In the genomic region with DNA sequence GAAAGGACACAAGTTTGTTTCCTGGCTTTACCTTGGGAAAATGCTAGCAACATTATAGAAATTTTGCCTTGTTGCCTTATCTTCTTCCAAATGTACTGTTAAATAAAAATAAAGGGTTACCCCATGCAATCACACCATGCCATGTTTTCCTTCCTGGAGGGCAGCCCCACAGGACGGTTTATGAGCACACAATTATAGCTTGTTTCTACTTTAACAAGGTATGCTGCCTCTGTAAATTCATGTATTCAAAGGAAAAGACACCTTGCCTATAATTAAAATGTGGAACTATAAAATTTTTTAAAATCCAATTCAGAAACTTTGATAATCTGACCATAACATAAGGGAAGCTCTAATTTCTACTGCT, we compare ENCODE assay signal across 12 cellular contexts.
A peak's percentile ranks its signal among the peaks of the same experiment; 100 is the strongest.
DNase-seq lines count a peak whose midpoint lies in the region; ATAC-seq, FAIRE-seq and TF ChIP-seq lines count a peak whose summit lies in the region.
"Had no signal": no experiment of that assay in that cellular context is flagged by ENCODE, and none has a peak within 500 bp of the region (broad histone marks: within the 10 kb centered on the region; RNA-seq: fewer than 3 reads in every experiment).

No MANE protein-coding gene starts in this region.

- H3K4me1 ChIP-seq in CD4-positive, CD25-positive, alpha-beta regulatory T cell (ENCODE audit: control insufficient read depth, insufficient read depth, low read length, poor library complexity, severe bottlenecking): peaks cover 6% of the 10 kb centered on the region
- H3K4me1 ChIP-seq in small intestine (ENCODE audit: control insufficient read depth in 2 of 2, insufficient read depth in 1 of 2, low read depth in 1 of 2, low read length in 1 of 2): peaks cover 0 to 3% of the 10 kb centered on the region in 2 donors

- FAIRE-seq in small intestine (lab: Jason Lieb, UNC): no peak

- no peaks in the 10 kb centered on the region for H3K9me3 Mint-ChIP-seq in CD4-positive, CD25-positive, alpha-beta regulatory T cell
- H3K9me3 Mint-ChIP-seq in IgD-negative memory B cell (no peaks in the 10 kb centered on the region), MCF 10A (ENCODE audit: unreplicated experiment) (no peaks in the 10 kb centered on the region), natural killer cell (no peaks in the 10 kb centered on the region)
- H3K9me3 Mint-ChIP-seq: dendritic cell treated with granulocyte-macrophage colony-stimulating factor and Interleukin-4, amounts not matched to agents 40 ng/mL and 50 ng/mL, for 4 days had no signal

- H3K36me3 ChIP-seq in CD4-positive, CD25-positive, alpha-beta regulatory T cell (ENCODE audit: control insufficient read depth, insufficient read depth, low read length): peaks cover 86% of the 10 kb centered on the region
- H3K36me3 ChIP-seq in small intestine (ENCODE audit: control insufficient read depth in 2 of 2, insufficient read depth in 2 of 2, low read length in 2 of 2): peaks cover 25 to 32% of the 10 kb centered on the region in 2 donors

- no peak for ATAC-seq in CD4-positive, CD25-positive, alpha-beta regulatory T cell (ENCODE audit: low read depth in 2 of 2)
- no peak for ATAC-seq in natural killer cell
- ATAC-seq in GM21515 (IDR thresholded peaks at IDR 0.05; ENCODE audit: unreplicated experiment): no peak
- ATAC-seq in GM18517 (IDR thresholded peaks at IDR 0.05; ENCODE audit: unreplicated experiment): no peak

- no peaks in the 10 kb centered on the region for H3K27me3 ChIP-seq in CD4-positive, CD25-positive, alpha-beta regulatory T cell (ENCODE audit: control insufficient read depth, insufficient read depth, low read length)
- no peaks in the 10 kb centered on the region for H3K27me3 ChIP-seq in small intestine (ENCODE audit: control insufficient read depth in 2 of 2, insufficient read depth in 2 of 2, low read length in 2 of 2)

- no peak overlapping the region for H3K27ac ChIP-seq in CD4-positive, CD25-positive, alpha-beta regulatory T cell (ENCODE audit: insufficient read depth, low read length, poor library complexity, severe bottlenecking)
- peak overlapping the region in 1 of 2 donors; percentile 8 for H3K27ac ChIP-seq in small intestine (ENCODE audit: low read depth in 1 of 2, low read length in 1 of 2)
- H3K27ac ChIP-seq: psoas muscle had no signal

- no peaks in the 10 kb centered on the region for H3K9me3 ChIP-seq in CD4-positive, CD25-positive, alpha-beta regulatory T cell (ENCODE audit: control insufficient read depth in 2 of 2, low read length in 2 of 2)
- H3K9me3 ChIP-seq in small intestine (ENCODE audit: control insufficient read depth, low read depth): no peaks in the 10 kb centered on the region
- H3K9me3 ChIP-seq: HAP-1, psoas muscle had no signal

- no peak overlapping the region for H3K4me3 Mint-ChIP-seq in CD4-positive, CD25-positive, alpha-beta regulatory T cell
- no peak overlapping the region for H3K4me3 Mint-ChIP-seq in IgD-negative memory B cell
- H3K4me3 Mint-ChIP-seq in MCF 10A (ENCODE audit: unreplicated experiment): no peak overlapping the region
- H3K4me3 Mint-ChIP-seq in natural killer cell: no peak overlapping the region
- H3K4me3 Mint-ChIP-seq: dendritic cell treated with granulocyte-macrophage colony-stimulating factor and Interleukin-4, amounts not matched to agents 40 ng/mL and 50 ng/mL, for 4 days had no signal

- BruUV-seq in MCF 10A (replicated peaks; lab: Mats Ljungman, UMichigan): TSS peak; percentile 9

- CTCF ChIA-PET in MCF 10A (lab: Yijun Ruan, JAX): interaction anchor here (1.0 to 2.9 kb wide), 11 partner anchors 10 to 642 kb away, joined by 3 to 21 read pairs (median 7); partner anchors contain the start of gene CAPN2

- peaks cover 42% of the 10 kb centered on the region for H3K36me3 Mint-ChIP-seq in CD4-positive, CD25-positive, alpha-beta regulatory T cell
- H3K36me3 Mint-ChIP-seq in IgD-negative memory B cell (peaks cover 6% of the 10 kb centered on the region), MCF 10A (ENCODE audit: insufficient read depth, unreplicated experiment) (peaks cover 97% of the 10 kb centered on the region), natural killer cell (peaks cover 17% of the 10 kb centered on the region)

- intact Hi-C loops in MCF 10A (cut with micrococcal nuclease) (loop anchor here (1.0 kb wide), 2 partner anchors 62 to 70 kb away; partner anchors contain the start of gene TP53BP2), natural killer cell (cut with micrococcal nuclease) (no loop called here)

- POLR2A ChIA-PET in MCF 10A (lab: Yijun Ruan, JAX): interaction anchor here (0.6 to 8.7 kb wide), 25 partner anchors 8 to 1063 kb away, joined by 3 to 71 read pairs (median 4); partner anchors contain the start of genes AIDA, BROX, CAPN2 and TP53BP2

- DNase-seq in CD4-positive, CD25-positive, alpha-beta regulatory T cell: no peak
- DNase-seq in MCF 10A (ENCODE audit: unreplicated experiment) (no peak), natural killer cell (no peak), small intestine (no peak)
- DNase-seq in activated effector memory CD4-positive, alpha-beta T cell treated with Interleukin-2 at 50 U/mL for 16 hours: no peak
- DNase-seq: NCI-H2029 treated with DMSO at 0.1 percent for 48 hours, psoas muscle had no signal

- no peak overlapping the region for H3K4me3 ChIP-seq in CD4-positive, CD25-positive, alpha-beta regulatory T cell (ENCODE audit: low read depth, low read length)
- no peak overlapping the region for H3K4me3 ChIP-seq in small intestine (ENCODE audit: low read depth in 1 of 2, low read length in 2 of 2)
- H3K4me3 ChIP-seq: HAP-1, psoas muscle had no signal

- H3K27me3 Mint-ChIP-seq in CD4-positive, CD25-positive, alpha-beta regulatory T cell: no peaks in the 10 kb centered on the region
- no peaks in the 10 kb centered on the region for H3K27me3 Mint-ChIP-seq in IgD-negative memory B cell
- H3K27me3 Mint-ChIP-seq in MCF 10A (ENCODE audit: insufficient read depth, unreplicated experiment): no peaks in the 10 kb centered on the region
- no peaks in the 10 kb centered on the region for H3K27me3 Mint-ChIP-seq in natural killer cell (ENCODE audit: low read depth in 2 of 2)
- H3K27me3 Mint-ChIP-seq: dendritic cell treated with granulocyte-macrophage colony-stimulating factor and Interleukin-4, amounts not matched to agents 40 ng/mL and 50 ng/mL, for 4 days had no signal

- WGBS in small intestine, 3 donors: 83 to 94% (median 85%) methylated on average over 1 of the region's 1 CpG

- TF ChIP-seq CTCF in MCF 10A (IDR thresholded peaks at IDR 0.05; ENCODE audit: unreplicated experiment) (no peak), natural killer cell (IDR thresholded peaks at IDR 0.05) (no peak)

- peak overlapping the region in 2 of 3 donors; percentile 75 to 83 for H3K27ac Mint-ChIP-seq in CD4-positive, CD25-positive, alpha-beta regulatory T cell
- H3K27ac Mint-ChIP-seq in IgD-negative memory B cell (peak overlapping the region in 2 of 3 donors; percentile 15 to 73), MCF 10A (ENCODE audit: low read depth, unreplicated experiment) (peak overlapping the region; percentile 81), natural killer cell (peak overlapping the region; percentile 80 to 85)

- H3K4me1 Mint-ChIP-seq in CD4-positive, CD25-positive, alpha-beta regulatory T cell: peaks cover 2 to 25% (median 7%) of the 10 kb centered on the region in 4 donors
- H3K4me1 Mint-ChIP-seq in IgD-negative memory B cell: peaks cover 9 to 16% (median 16%) of the 10 kb centered on the region in 3 donors
- H3K4me1 Mint-ChIP-seq in MCF 10A (ENCODE audit: insufficient read depth, unreplicated experiment): peaks cover 60% of the 10 kb centered on the region
- peaks cover 6 to 17% of the 10 kb centered on the region in 2 donors for H3K4me1 Mint-ChIP-seq in natural killer cell
